ENCODE assay signal across 1 cellular context in the genomic region with DNA sequence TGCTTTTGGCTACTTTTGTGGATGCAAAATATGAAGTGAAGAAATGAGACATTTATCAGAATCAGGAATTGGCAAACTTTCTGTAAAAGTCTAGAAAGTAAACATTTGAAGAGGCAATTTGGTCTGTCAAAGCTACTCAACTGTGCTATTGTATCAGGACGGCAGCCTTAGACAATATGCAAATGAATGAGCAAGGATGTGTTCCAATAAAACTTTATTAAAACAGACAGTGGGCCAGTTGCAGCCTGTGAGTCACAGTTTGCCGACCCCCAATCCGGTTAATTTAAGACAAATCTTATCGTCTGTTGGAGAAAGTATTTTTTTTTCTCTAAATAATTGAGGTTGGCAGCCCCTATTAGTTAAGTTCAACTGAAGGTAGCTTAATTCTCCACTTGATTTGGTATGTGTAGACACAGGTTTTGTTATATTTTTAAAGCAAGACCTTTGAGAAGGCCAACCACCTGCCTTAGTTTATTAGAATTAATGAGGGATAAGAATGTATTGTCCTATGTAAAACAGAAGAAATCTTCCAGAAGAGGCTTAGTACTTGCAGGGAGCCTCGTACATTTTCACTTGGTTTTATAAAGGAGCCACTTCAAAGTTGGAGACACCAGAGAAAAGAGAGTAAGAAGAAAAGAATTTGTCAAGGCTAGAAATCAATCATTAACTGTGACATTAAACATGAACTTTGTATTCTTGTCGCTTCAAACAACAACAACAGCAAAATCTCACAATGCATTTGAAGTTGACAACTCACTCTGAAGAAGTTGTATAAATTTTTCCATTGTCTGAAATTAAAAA.
A peak's percentile ranks its signal among the peaks of the same experiment; 100 is the strongest.
TF ChIP-seq lines count a peak whose summit lies in the region.

No MANE protein-coding gene starts in this region.

TF ChIP-seq in HepG2, 621 proteins besides CTCF, POLR2A, EP300 and RAD21 (continued from another document and continues in another):
- TF ChIP-seq, protein P1, sequence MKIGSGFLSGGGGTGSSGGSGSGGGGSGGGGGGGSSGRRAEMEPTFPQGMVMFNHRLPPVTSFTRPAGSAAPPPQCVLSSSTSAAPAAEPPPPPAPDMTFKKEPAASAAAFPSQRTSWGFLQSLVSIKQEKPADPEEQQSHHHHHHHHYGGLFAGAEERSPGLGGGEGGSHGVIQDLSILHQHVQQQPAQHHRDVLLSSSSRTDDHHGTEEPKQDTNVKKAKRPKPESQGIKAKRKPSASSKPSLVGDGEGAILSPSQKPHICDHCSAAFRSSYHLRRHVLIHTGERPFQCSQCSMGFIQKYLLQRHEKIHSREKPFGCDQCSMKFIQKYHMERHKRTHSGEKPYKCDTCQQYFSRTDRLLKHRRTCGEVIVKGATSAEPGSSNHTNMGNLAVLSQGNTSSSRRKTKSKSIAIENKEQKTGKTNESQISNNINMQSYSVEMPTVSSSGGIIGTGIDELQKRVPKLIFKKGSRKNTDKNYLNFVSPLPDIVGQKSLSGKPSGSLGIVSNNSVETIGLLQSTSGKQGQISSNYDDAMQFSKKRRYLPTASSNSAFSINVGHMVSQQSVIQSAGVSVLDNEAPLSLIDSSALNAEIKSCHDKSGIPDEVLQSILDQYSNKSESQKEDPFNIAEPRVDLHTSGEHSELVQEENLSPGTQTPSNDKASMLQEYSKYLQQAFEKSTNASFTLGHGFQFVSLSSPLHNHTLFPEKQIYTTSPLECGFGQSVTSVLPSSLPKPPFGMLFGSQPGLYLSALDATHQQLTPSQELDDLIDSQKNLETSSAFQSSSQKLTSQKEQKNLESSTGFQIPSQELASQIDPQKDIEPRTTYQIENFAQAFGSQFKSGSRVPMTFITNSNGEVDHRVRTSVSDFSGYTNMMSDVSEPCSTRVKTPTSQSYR (CRISPR knock-in tag; IDR thresholded peaks at IDR 0.05; ENCODE audit: borderline replicate concordance) = peak; percentile 23; the same call in 1 of the 2 replicates
- TF ChIP-seq, protein P2, sequence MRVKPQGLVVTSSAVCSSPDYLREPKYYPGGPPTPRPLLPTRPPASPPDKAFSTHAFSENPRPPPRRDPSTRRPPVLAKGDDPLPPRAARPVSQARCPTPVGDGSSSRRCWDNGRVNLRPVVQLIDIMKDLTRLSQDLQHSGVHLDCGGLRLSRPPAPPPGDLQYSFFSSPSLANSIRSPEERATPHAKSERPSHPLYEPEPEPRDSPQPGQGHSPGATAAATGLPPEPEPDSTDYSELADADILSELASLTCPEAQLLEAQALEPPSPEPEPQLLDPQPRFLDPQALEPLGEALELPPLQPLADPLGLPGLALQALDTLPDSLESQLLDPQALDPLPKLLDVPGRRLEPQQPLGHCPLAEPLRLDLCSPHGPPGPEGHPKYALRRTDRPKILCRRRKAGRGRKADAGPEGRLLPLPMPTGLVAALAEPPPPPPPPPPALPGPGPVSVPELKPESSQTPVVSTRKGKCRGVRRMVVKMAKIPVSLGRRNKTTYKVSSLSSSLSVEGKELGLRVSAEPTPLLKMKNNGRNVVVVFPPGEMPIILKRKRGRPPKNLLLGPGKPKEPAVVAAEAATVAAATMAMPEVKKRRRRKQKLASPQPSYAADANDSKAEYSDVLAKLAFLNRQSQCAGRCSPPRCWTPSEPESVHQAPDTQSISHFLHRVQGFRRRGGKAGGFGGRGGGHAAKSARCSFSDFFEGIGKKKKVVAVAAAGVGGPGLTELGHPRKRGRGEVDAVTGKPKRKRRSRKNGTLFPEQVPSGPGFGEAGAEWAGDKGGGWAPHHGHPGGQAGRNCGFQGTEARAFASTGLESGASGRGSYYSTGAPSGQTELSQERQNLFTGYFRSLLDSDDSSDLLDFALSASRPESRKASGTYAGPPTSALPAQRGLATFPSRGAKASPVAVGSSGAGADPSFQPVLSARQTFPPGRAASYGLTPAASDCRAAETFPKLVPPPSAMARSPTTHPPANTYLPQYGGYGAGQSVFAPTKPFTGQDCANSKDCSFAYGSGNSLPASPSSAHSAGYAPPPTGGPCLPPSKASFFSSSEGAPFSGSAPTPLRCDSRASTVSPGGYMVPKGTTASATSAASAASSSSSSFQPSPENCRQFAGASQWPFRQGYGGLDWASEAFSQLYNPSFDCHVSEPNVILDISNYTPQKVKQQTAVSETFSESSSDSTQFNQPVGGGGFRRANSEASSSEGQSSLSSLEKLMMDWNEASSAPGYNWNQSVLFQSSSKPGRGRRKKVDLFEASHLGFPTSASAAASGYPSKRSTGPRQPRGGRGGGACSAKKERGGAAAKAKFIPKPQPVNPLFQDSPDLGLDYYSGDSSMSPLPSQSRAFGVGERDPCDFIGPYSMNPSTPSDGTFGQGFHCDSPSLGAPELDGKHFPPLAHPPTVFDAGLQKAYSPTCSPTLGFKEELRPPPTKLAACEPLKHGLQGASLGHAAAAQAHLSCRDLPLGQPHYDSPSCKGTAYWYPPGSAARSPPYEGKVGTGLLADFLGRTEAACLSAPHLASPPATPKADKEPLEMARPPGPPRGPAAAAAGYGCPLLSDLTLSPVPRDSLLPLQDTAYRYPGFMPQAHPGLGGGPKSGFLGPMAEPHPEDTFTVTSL (CRISPR knock-in tag; IDR thresholded peaks at IDR 0.05; ENCODE audit: borderline replicate concordance) = peak; percentile 70; the same call in 1 of the 2 replicates
- TF ChIP-seq, protein P3, sequence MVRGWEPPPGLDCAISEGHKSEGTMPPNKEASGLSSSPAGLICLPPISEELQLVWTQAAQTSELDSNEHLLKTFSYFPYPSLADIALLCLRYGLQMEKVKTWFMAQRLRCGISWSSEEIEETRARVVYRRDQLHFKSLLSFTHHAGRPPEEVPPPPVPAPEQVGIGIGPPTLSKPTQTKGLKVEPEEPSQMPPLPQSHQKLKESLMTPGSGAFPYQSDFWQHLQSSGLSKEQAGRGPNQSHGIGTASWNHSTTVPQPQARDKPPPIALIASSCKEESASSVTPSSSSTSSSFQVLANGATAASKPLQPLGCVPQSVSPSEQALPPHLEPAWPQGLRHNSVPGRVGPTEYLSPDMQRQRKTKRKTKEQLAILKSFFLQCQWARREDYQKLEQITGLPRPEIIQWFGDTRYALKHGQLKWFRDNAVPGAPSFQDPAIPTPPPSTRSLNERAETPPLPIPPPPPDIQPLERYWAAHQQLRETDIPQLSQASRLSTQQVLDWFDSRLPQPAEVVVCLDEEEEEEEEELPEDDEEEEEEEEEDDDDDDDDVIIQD (CRISPR knock-in tag; IDR thresholded peaks at IDR 0.05; ENCODE audit: low read depth) = peak; percentile 63; the same call in 1 of the 2 replicates
- TF ChIP-seq ZNF441 (CRISPR knock-in tag; IDR thresholded peaks at IDR 0.05; ENCODE audit: borderline replicate concordance) (no peak), ZNF629 (CRISPR knock-in tag; conservative IDR thresholded peaks at IDR 0.05) (no peak), ZNF768 (CRISPR knock-in tag; IDR thresholded peaks at IDR 0.05) (no peak), ZSCAN9 (CRISPR knock-in tag; IDR thresholded peaks at IDR 0.05; ENCODE audit: borderline replicate concordance) (no peak), ZNF790 (CRISPR knock-in tag; IDR thresholded peaks at IDR 0.05; ENCODE audit: borderline replicate concordance) (no peak), HNRNPLL (IDR thresholded peaks at IDR 0.05; ENCODE audit: low read depth, low read length, poor library complexity, severe bottlenecking) (no peak), ZFY (CRISPR knock-in tag; IDR thresholded peaks at IDR 0.05) (no peak), ZNF780A (CRISPR knock-in tag; IDR thresholded peaks at IDR 0.05) (no peak), ZFP41 (CRISPR knock-in tag; IDR thresholded peaks at IDR 0.05; ENCODE audit: borderline replicate concordance) (no peak), MAFG (CRISPR knock-in tag; IDR thresholded peaks at IDR 0.05) (no peak), SOX6 (IDR thresholded peaks at IDR 0.05) (no peak), SOX6 (CRISPR knock-in tag; IDR thresholded peaks at IDR 0.05) (peak; percentile 79), SIN3A (IDR thresholded peaks at IDR 0.05; ENCODE audit: borderline replicate concordance, low read depth, low read length) (no peak), ZFP36L2 (CRISPR knock-in tag; IDR thresholded peaks at IDR 0.05) (no peak), ZNF652 (CRISPR knock-in tag; IDR thresholded peaks at IDR 0.05; ENCODE audit: borderline replicate concordance, low read depth) (no peak), ZNF674 (CRISPR knock-in tag; IDR thresholded peaks at IDR 0.05; ENCODE audit: low read depth) (no peak), SNRNP70 (IDR thresholded peaks at IDR 0.05; ENCODE audit: low read depth, low read length) (no peak), ZBTB3 (CRISPR knock-in tag; IDR thresholded peaks at IDR 0.05; ENCODE audit: borderline replicate concordance, low read depth) (no peak), KLF16 (CRISPR knock-in tag; IDR thresholded peaks at IDR 0.05) (peak in 1 of 2 experiments; percentile 10; a peak in 1 of 4 replicates), SATB2 (CRISPR knock-in tag; IDR thresholded peaks at IDR 0.05) (no peak), FOXK1 (CRISPR knock-in tag; IDR thresholded peaks at IDR 0.05; ENCODE audit: borderline replicate concordance, low read depth) (peak; percentile 42; the same call in 1 of the 2 replicates), KDM6A (CRISPR knock-in tag; IDR thresholded peaks at IDR 0.05; ENCODE audit: low read depth) (peak; percentile 91), POLR2AphosphoS2 (IDR thresholded peaks at IDR 0.05; ENCODE audit: low read depth, low read length) (no peak), THYN1 (CRISPR knock-in tag; IDR thresholded peaks at IDR 0.05; ENCODE audit: borderline replicate concordance, low read depth) (no peak), GABPA (IDR thresholded peaks at IDR 0.05; ENCODE audit: low read depth, low read length) (no peak), GABPA (CRISPR knock-in tag; IDR thresholded peaks at IDR 0.05; ENCODE audit: low read depth) (no peak), ZNF317 (CRISPR knock-in tag; IDR thresholded peaks at IDR 0.05) (no peak), TAF1 (CRISPR knock-in tag; IDR thresholded peaks at IDR 0.05) (no peak), TAF15 (IDR thresholded peaks at IDR 0.05; ENCODE audit: low read depth, low read length, poor library complexity, severe bottlenecking) (no peak), POLR2AphosphoS5 (IDR thresholded peaks at IDR 0.05; ENCODE audit: low read depth, low read length) (peak; percentile 42; the same call in 1 of the 2 replicates), CEBPB (IDR thresholded peaks at IDR 0.05; ENCODE audit: borderline replicate concordance, low read depth, low read length) (no peak), ZFP36 (IDR thresholded peaks at IDR 0.05; ENCODE audit: borderline replicate concordance, low read depth, low read length, partially characterized antibody) (no peak), SP4 (CRISPR knock-in tag; IDR thresholded peaks at IDR 0.05) (no peak), SOX13 (IDR thresholded peaks at IDR 0.05) (no peak), SOX13 (CRISPR knock-in tag; conservative IDR thresholded peaks at IDR 0.05 in 1 of 2, IDR thresholded peaks at IDR 0.05 in 1 of 2) (peak in 1 of 2 experiments; percentile 93; a peak in 2 of 4 replicates), ZNF850 (CRISPR knock-in tag; conservative IDR thresholded peaks at IDR 0.05) (no peak), SIN3B (IDR thresholded peaks at IDR 0.05; ENCODE audit: low read length) (no peak), CHD4 (IDR thresholded peaks at IDR 0.05; ENCODE audit: borderline replicate concordance, low read length) (peak; percentile 95; the same call in 1 of the 2 replicates)
- TF ChIP-seq, protein P4, sequence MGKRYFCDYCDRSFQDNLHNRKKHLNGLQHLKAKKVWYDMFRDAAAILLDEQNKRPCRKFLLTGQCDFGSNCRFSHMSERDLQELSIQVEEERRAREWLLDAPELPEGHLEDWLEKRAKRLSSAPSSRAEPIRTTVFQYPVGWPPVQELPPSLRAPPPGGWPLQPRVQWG (CRISPR knock-in tag; IDR thresholded peaks at IDR 0.05; ENCODE audit: borderline replicate concordance, low read depth) = no peak
- TF ChIP-seq, protein P5, sequence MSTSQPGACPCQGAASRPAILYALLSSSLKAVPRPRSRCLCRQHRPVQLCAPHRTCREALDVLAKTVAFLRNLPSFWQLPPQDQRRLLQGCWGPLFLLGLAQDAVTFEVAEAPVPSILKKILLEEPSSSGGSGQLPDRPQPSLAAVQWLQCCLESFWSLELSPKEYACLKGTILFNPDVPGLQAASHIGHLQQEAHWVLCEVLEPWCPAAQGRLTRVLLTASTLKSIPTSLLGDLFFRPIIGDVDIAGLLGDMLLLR (CRISPR knock-in tag; IDR thresholded peaks at IDR 0.05) = no peak
- TF ChIP-seq, protein P6, sequence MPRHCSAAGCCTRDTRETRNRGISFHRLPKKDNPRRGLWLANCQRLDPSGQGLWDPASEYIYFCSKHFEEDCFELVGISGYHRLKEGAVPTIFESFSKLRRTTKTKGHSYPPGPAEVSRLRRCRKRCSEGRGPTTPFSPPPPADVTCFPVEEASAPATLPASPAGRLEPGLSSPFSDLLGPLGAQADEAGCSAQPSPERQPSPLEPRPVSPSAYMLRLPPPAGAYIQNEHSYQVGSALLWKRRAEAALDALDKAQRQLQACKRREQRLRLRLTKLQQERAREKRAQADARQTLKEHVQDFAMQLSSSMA (CRISPR knock-in tag; IDR thresholded peaks at IDR 0.05) = no peak
- TF ChIP-seq, protein P7, sequence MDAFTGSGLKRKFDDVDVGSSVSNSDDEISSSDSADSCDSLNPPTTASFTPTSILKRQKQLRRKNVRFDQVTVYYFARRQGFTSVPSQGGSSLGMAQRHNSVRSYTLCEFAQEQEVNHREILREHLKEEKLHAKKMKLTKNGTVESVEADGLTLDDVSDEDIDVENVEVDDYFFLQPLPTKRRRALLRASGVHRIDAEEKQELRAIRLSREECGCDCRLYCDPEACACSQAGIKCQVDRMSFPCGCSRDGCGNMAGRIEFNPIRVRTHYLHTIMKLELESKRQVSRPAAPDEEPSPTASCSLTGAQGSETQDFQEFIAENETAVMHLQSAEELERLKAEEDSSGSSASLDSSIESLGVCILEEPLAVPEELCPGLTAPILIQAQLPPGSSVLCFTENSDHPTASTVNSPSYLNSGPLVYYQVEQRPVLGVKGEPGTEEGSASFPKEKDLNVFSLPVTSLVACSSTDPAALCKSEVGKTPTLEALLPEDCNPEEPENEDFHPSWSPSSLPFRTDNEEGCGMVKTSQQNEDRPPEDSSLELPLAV (CRISPR knock-in tag; conservative IDR thresholded peaks at IDR 0.05; ENCODE audit: low read depth) = no peak
- TF ChIP-seq, protein P8, sequence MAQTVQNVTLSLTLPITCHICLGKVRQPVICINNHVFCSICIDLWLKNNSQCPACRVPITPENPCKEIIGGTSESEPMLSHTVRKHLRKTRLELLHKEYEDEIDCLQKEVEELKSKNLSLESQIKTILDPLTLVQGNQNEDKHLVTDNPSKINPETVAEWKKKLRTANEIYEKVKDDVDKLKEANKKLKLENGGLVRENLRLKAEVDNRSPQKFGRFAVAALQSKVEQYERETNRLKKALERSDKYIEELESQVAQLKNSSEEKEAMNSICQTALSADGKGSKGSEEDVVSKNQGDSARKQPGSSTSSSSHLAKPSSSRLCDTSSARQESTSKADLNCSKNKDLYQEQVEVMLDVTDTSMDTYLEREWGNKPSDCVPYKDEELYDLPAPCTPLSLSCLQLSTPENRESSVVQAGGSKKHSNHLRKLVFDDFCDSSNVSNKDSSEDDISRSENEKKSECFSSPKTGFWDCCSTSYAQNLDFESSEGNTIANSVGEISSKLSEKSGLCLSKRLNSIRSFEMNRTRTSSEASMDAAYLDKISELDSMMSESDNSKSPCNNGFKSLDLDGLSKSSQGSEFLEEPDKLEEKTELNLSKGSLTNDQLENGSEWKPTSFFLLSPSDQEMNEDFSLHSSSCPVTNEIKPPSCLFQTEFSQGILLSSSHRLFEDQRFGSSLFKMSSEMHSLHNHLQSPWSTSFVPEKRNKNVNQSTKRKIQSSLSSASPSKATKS (CRISPR knock-in tag; IDR thresholded peaks at IDR 0.05) = no peak
- TF ChIP-seq, protein P9, sequence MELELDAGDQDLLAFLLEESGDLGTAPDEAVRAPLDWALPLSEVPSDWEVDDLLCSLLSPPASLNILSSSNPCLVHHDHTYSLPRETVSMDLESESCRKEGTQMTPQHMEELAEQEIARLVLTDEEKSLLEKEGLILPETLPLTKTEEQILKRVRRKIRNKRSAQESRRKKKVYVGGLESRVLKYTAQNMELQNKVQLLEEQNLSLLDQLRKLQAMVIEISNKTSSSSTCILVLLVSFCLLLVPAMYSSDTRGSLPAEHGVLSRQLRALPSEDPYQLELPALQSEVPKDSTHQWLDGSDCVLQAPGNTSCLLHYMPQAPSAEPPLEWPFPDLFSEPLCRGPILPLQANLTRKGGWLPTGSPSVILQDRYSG (CRISPR knock-in tag; IDR thresholded peaks at IDR 0.05) = no peak
